2 cellular contexts compared by ENCODE assay signal in the genomic region with DNA sequence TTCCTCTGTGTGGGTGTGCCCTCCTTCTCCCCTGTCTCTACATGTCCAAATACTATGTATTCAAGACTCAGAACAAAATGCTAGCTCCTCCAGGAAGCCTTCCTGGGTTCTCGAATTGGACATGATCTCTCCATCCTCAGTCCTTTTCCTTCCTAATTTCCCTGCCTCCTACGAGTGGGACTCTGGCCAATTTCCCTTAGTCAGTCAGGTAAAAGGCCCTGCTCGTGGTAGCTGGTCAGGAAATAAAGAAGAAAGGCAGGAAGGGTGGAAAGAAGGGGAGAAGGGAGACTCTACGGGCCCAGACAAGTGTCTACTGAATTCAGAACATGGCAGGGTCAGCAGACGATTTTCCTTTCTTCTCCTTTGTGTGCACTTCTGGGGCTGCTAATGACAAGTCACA.
TF ChIP-seq lines count a peak whose summit lies in the region.

No MANE protein-coding gene starts in this region.

TF ChIP-seq in GM23338, 12 proteins besides CTCF, POLR2A, EP300 and RAD21 (continued from another document):
- no peak for TF ChIP-seq EZH2 (IDR thresholded peaks at IDR 0.05; ENCODE audit: low read depth, unreplicated experiment)

TF ChIP-seq in endothelial cell of umbilical vein, 7 proteins besides CTCF, POLR2A, EP300 and RAD21 (continued from another document):
- TF ChIP-seq, protein P1, sequence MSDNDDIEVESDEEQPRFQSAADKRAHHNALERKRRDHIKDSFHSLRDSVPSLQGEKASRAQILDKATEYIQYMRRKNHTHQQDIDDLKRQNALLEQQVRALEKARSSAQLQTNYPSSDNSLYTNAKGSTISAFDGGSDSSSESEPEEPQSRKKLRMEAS (IDR thresholded peaks at IDR 0.05; ENCODE audit: insufficient read depth, insufficient read length): no peak
- TF ChIP-seq POLR2AphosphoS5 (IDR thresholded peaks at IDR 0.05; ENCODE audit: insufficient read depth, low read depth, low read length) (no peak), JUN (IDR thresholded peaks at IDR 0.05; ENCODE audit: borderline replicate concordance, insufficient read depth, insufficient read length, low read depth) (no peak), EZH2 (IDR thresholded peaks at IDR 0.05; ENCODE audit: borderline replicate concordance, low read depth, low read length, severe bottlenecking) (no peak), FOS (IDR thresholded peaks at IDR 0.05; ENCODE audit: borderline replicate concordance, insufficient read depth, low read length) (no peak), MYC (IDR thresholded peaks at IDR 0.05; ENCODE audit: low read depth, low read length) (no peak)
